In the genomic region with DNA sequence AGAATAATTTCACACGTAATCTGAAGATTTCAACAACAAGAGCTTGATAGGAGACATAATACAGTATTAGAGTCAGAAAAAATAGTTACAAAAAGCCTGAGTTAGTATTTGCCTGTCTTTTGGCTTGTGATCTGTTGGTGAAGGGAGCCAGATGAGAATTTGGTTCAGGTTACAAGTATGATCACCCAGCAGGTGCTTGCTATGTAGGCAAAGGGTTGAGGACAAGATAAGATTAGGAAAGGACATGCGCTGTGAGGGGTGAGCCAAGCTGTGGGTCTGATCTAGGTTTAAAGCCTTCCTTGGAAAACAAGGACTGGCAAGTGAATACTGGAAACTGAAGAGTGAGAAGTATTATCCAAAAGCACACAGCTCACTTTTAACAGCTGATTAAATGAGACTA, we compare ENCODE assay signal across 13 cellular contexts. TPM values are rescaled to one million over a fixed set of nuclear protein-coding genes. Genes with fewer than 3 reads are reported as not detected.
"Had no signal": no experiment of that assay in that cellular context is flagged by ENCODE, and none has a peak within 500 bp of the region (broad histone marks: within the 10 kb centered on the region; RNA-seq: fewer than 3 reads in every experiment).

No MANE protein-coding gene starts in this region.

- H3K36me3 ChIP-seq: tibial nerve, vagina had no signal

- DNase-seq: activated CD4-positive, alpha-beta T cell treated with anti-CD3 and anti-CD28 coated beads, Interleukin-2, amount 50 U/mL, for 4 hours; activated CD8-positive, alpha-beta memory T cell treated with anti-CD3 and anti-CD28 coated beads, Interleukin-2, amount 10 ng/mL, durations not matched to agents 7 days and 5 days; activated effector memory CD4-positive, alpha-beta T cell treated with Interleukin-2 at 50 U/mL for 16 hours; activated T-cell treated with anti-CD3 and anti-CD28 coated beads, Interleukin-2, amount 50 U/mL, for 24 hours; amniotic stem cell; effector memory CD8-positive, alpha-beta T cell had no signal

- H3K9me3 ChIP-seq: body of pancreas, tibial nerve, vagina had no signal

- H3K27ac ChIP-seq: body of pancreas, vagina had no signal

- H3K4me3 ChIP-seq: body of pancreas, smooth muscle cell, tibial nerve, vagina had no signal

- H3K27me3 ChIP-seq: body of pancreas, tibial nerve, vagina had no signal

- ATAC-seq: activated CD4-positive, CD25-positive, alpha-beta regulatory T cell treated with anti-CD3 and anti-CD28 coated beads, Interleukin-2, amount 50 U/mL, for 24 hours; activated CD8-positive, alpha-beta memory T cell treated with anti-CD3 and anti-CD28 coated beads, Interleukin-2, amount 10 ng/mL, durations not matched to agents 7 days and 5 days; activated naive CD4-positive, alpha-beta T cell treated with anti-CD3 and anti-CD28 coated beads, Interleukin-2, amount 50 U/mL, for 72 hours; body of pancreas; effector memory CD8-positive, alpha-beta T cell; stimulated activated effector memory CD8-positive, alpha-beta T cell treated with anti-CD3 and anti-CD28 coated beads, Interleukin-12 subunit alpha, Interleukin-12 subunit beta, amount 100 ng/mL, for 72 hours had no signal

RNA-seq across cellular contexts. Expression of a gene that starts 28.7 kb away (rescaled TPM):
- total RNA-seq: activated CD8-positive, alpha-beta memory T cell treated with anti-CD3 and anti-CD28 coated beads, Interleukin-2, amount 10 ng/mL, durations not matched to agents 7 days and 5 days; activated naive CD4-positive, alpha-beta T cell treated with anti-CD3 and anti-CD28 coated beads, Interleukin-2, amount 50 U/mL, for 72 hours had no signal
